11 cellular contexts compared by ENCODE assay signal in the genomic region with DNA sequence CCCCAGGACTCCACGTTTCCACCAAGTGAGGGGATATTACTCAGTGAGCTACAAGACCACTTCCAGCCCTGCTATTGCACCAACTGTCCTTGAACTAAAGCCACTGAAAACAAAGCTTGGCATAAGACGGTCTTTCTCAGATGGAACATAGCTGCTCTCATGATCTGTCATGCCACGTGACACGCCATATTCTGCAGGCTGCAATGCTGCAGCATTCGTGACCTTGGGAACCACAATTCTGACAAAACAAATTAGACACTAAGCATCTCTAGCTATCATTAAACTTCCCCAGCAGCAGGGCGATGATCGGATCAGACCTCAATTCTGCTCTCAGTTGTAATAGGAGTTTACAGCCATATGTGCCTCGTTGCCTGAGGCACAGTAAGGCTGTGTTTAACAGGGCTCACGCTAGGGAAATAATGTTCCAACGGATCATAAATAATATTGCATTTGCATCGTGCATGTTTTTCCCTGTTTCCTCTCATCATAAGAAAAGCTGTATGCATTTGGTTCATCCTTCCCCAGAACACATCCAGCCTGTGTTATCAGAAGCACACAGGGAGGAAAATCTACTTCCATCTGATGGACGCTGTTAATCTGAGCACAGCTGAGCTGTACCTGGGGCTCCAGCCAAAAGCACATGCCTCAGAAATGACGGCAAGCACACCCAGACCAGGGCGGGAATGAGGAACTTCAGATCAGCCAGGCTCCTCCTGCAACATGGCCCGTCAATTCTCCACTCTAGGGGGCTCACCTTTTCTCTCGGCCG. TPM values are rescaled to one million over a fixed set of nuclear protein-coding genes. Genes with fewer than 3 reads are reported as not detected.
A peak's percentile ranks its signal among the peaks of the same experiment; 100 is the strongest.
DNase-seq lines count a peak whose midpoint lies in the region; ATAC-seq, FAIRE-seq and TF ChIP-seq lines count a peak whose summit lies in the region.
"Had no signal": no experiment of that assay in that cellular context is flagged by ENCODE, and none has a peak within 500 bp of the region (broad histone marks: within the 10 kb centered on the region; RNA-seq: fewer than 3 reads in every experiment).

No MANE protein-coding gene starts in this region.

- H3K9me1 ChIP-seq in keratinocyte (ENCODE audit: control insufficient read depth, extremely low read depth, insufficient read depth, low read length) = no peaks in the 10 kb centered on the region

- no peak for TF ChIP-seq RAD21 in Ishikawa (IDR thresholded peaks at IDR 0.05; ENCODE audit: low read depth)

- H3K27ac ChIP-seq in AG04450 (ENCODE audit: low read depth, low read length) (no peak overlapping the region), keratinocyte (ENCODE audit: control insufficient read depth, insufficient read depth, low read length) (no peak overlapping the region)
- no peak overlapping the region for H3K27ac ChIP-seq in CD4-positive, alpha-beta T cell (ENCODE audit: low read depth, low read length)

- no peaks in the 10 kb centered on the region for H3K4me1 Mint-ChIP-seq in CD4-positive, alpha-beta T cell (ENCODE audit: low read depth)

- H3K36me3 Mint-ChIP-seq in CD4-positive, alpha-beta T cell (ENCODE audit: low read depth) = no peaks in the 10 kb centered on the region
- H3K36me3 Mint-ChIP-seq: stimulated activated naive B cell treated with anti-CD40 and anti-IgM and Interleukin-4, amounts not matched to agents 10 μg/mL and 1 μg/mL and 100 μg/mL, for 72 hours had no signal

- H2AFZ ChIP-seq in keratinocyte (ENCODE audit: control insufficient read depth, low read length) = peak overlapping the region; percentile 36

- CTCF ChIA-PET in AG04450 (lab: Charles Lee) = interaction anchor here (1.2 to 3.4 kb wide), 3 partner anchors 12 to 154 kb away, joined by 3 to 25 read pairs (median 4); no protein-coding TSS in a partner anchor
- CTCF ChIA-PET in CD4-positive, alpha-beta T cell (lab: Charles Lee) = no interaction called here

- no peaks in the 10 kb centered on the region for H3K9me3 ChIP-seq in AG04450 (ENCODE audit: control insufficient read depth, insufficient read depth, low read length)
- H3K9me3 ChIP-seq in keratinocyte (ENCODE audit: control insufficient read depth, low read depth, low read length) = no peaks in the 10 kb centered on the region
- H3K9me3 ChIP-seq in CD4-positive, alpha-beta T cell (ENCODE audit: control insufficient read depth, low read length) = no peaks in the 10 kb centered on the region

- H3K27me3 Mint-ChIP-seq in CD4-positive, alpha-beta T cell = peaks cover 30% of the 10 kb centered on the region

- DNase-seq in AG04450 (ENCODE audit: low read depth, low spot score) (peak; percentile 23), amniotic stem cell (lab: John Stamatoyannopoulos, UW) (peak; percentile 7), keratinocyte (ENCODE audit: low read depth, low spot score) (no peak), NCI-H82 treated with DMSO at 0.1 percent for 48 hours (lab: John Stamatoyannopoulos, UW; ENCODE audit: unreplicated experiment) (no peak)
- DNase-seq in CD4-positive, alpha-beta T cell = no peak
- DNase-seq in activated CD8-positive, alpha-beta memory T cell treated with anti-CD3 and anti-CD28 coated beads, Interleukin-2, amount 50 U/mL, for 4 hours = no peak
- DNase-seq: activated CD8-positive, alpha-beta memory T cell treated with anti-CD3 and anti-CD28 coated beads, Interleukin-2, amount 50 U/mL, for 48 hours; stimulated activated naive B cell treated with anti-CD40 and anti-IgM and Interleukin-4, amounts not matched to agents 10 μg/mL and 1 μg/mL and 100 μg/mL, for 72 hours had no signal

- no peak overlapping the region for H3K4me3 ChIP-seq in AG04450 (ENCODE audit: low read depth, low read length)
- H3K4me3 ChIP-seq in keratinocyte (ENCODE audit: control insufficient read depth in 2 of 3, extremely low read depth in 1 of 3, insufficient read depth in 2 of 3, low read depth in 1 of 3, low read length in 3 of 3) = no peak overlapping the region

- ATAC-seq in CD4-positive, alpha-beta T cell (ENCODE audit: poor library complexity) = no peak
- ATAC-seq in GM18870 (IDR thresholded peaks at IDR 0.05; ENCODE audit: unreplicated experiment) = no peak
- ATAC-seq: stimulated activated naive B cell treated with anti-CD40 and anti-IgM and Interleukin-4, amounts not matched to agents 10 μg/mL and 1 μg/mL and 100 μg/mL, for 72 hours had no signal

- no peak overlapping the region for H3K27ac Mint-ChIP-seq in CD4-positive, alpha-beta T cell
- H3K27ac Mint-ChIP-seq: stimulated activated naive B cell treated with anti-CD40 and anti-IgM and Interleukin-4, amounts not matched to agents 10 μg/mL and 1 μg/mL and 100 μg/mL, for 72 hours had no signal

- FAIRE-seq in keratinocyte (lab: Jason Lieb, UNC) = peak; percentile 88

- intact Hi-C loops in CD4-positive, alpha-beta T cell (cut with DNase I, micrococcal nuclease) = no loop called here

- no peaks in the 10 kb centered on the region for H3K36me3 ChIP-seq in keratinocyte (ENCODE audit: control insufficient read depth in 2 of 2, extremely low read depth in 1 of 2, insufficient read depth in 2 of 2, low read length in 2 of 2)

- POLR2A ChIA-PET in AG04450 (lab: Yijun Ruan, JAX) = no interaction called here
- POLR2A ChIA-PET in CD4-positive, alpha-beta T cell (lab: Charles Lee) = no interaction called here

- peaks cover 11% of the 10 kb centered on the region for H3K27me3 ChIP-seq in AG04450 (ENCODE audit: control insufficient read depth, insufficient read depth, low read length)
- H3K27me3 ChIP-seq in keratinocyte (ENCODE audit: control insufficient read depth, extremely low read depth, insufficient read depth, low read length) = peaks cover 28% of the 10 kb centered on the region
- H3K27me3 ChIP-seq in CD4-positive, alpha-beta T cell (ENCODE audit: control insufficient read depth, insufficient read depth, low read length) = peaks cover 9% of the 10 kb centered on the region

- TF ChIP-seq CTCF in AG04450 (IDR thresholded peaks at IDR 0.05; ENCODE audit: low read depth, low read length) (no peak), keratinocyte (optimal IDR thresholded peaks at IDR 0.05 in 1 of 3, IDR thresholded peaks at IDR 0.05 in 1 of 3, conservative IDR thresholded peaks at IDR 0.05 in 1 of 3; ENCODE audit: extremely low read depth in 1 of 3, insufficient read depth in 2 of 3, low read length in 3 of 3) (peak in 1 of 3 experiments; percentile 7)
- TF ChIP-seq CTCF in CD4-positive, alpha-beta T cell (IDR thresholded peaks at IDR 0.05) = no peak

- TF ChIP-seq EP300 in Ishikawa (IDR thresholded peaks at IDR 0.05; ENCODE audit: borderline replicate concordance) = no peak

- H3K9me3 Mint-ChIP-seq in CD4-positive, alpha-beta T cell = no peaks in the 10 kb centered on the region

- H3K79me2 ChIP-seq in keratinocyte (ENCODE audit: control insufficient read depth, insufficient read depth, low read length) = no peaks in the 10 kb centered on the region

- H3K4me2 ChIP-seq in keratinocyte (ENCODE audit: control insufficient read depth, extremely low read depth, insufficient read depth, low read depth, low read length) = no peak overlapping the region

- H3K9ac ChIP-seq in keratinocyte (ENCODE audit: control insufficient read depth, extremely low read depth, insufficient read depth, low read length) = no peak overlapping the region

- dilution Hi-C loops in keratinocyte (cut with MboI; ENCODE audit: extremely low pct_ligation_motif_present, low sequenced_read_pairs) = loop anchor here (25.0 kb wide), 1 partner anchor 152 kb away; no protein-coding TSS in a partner anchor

- H3K4me3 Mint-ChIP-seq in CD4-positive, alpha-beta T cell = no peak overlapping the region
- H3K4me3 Mint-ChIP-seq: stimulated activated naive B cell treated with anti-CD40 and anti-IgM and Interleukin-4, amounts not matched to agents 10 μg/mL and 1 μg/mL and 100 μg/mL, for 72 hours had no signal

- no peaks in the 10 kb centered on the region for H4K20me1 ChIP-seq in keratinocyte (ENCODE audit: control insufficient read depth, extremely low read depth, insufficient read depth, low read length)

- H3K4me1 ChIP-seq in keratinocyte (ENCODE audit: control insufficient read depth, extremely low read depth, insufficient read depth, low read length) = peaks cover 5% of the 10 kb centered on the region

TF ChIP-seq in Ishikawa, 13 proteins besides CTCF, POLR2A, EP300 and RAD21:
- TF ChIP-seq MAX (IDR thresholded peaks at IDR 0.05) = peak; percentile 36; the same call in 1 of the 2 replicates
- no peak for TF ChIP-seq CREB1 (IDR thresholded peaks at IDR 0.05; ENCODE audit: low read depth)
- TF ChIP-seq USF1 (IDR thresholded peaks at IDR 0.05) = peak; percentile 52
TF ChIP-seq in Ishikawa: peak in this region for 2.

RNA-seq across cellular contexts. Expression of gene CNPY1, which starts 38.6 kb away (rescaled TPM):
- not detected in 2 replicates for polyA plus RNA-seq in AG04450 (2011; rRNA removed)
- not detected in 2 replicates for polyA minus RNA-seq in AG04450 (2011; rRNA and poly(A)+ RNA removed)
- not detected in 3 replicates for polyA plus RNA-seq in keratinocyte
- not detected for polyA plus RNA-seq in keratinocyte (2011; ENCODE audit: low read depth)
- not detected in 2 replicates for polyA plus RNA-seq in keratinocyte (2011; cell fraction: cytosol; rRNA removed)
- not detected in 2 replicates for polyA plus RNA-seq in keratinocyte (2011; cell fraction: nucleus; rRNA removed)
- not detected in 2 replicates for polyA plus RNA-seq in keratinocyte (2012; ENCODE audit: low replicate concordance)
- polyA minus RNA-seq in keratinocyte = not detected in 3 replicates
- polyA minus RNA-seq in keratinocyte (2011; cell fraction: cytosol; rRNA and poly(A)+ RNA removed) = not detected
- polyA minus RNA-seq in keratinocyte (2011; cell fraction: nucleus; rRNA and poly(A)+ RNA removed) = not detected in 2 replicates
- total RNA-seq in CD4-positive, alpha-beta T cell = not detected
- total RNA-seq: T-helper 2 cell treated with Interferon-gamma antibody and Interleukin-4, amounts not matched to agents 100 ng/mL and 5 ng/mL, for 36 hours had no signal

RNA-seq across cellular contexts. Expression of gene RBM33, which starts 59.5 kb away (rescaled TPM):
- polyA plus RNA-seq in AG04450 (2011; rRNA removed) (8.3 and 9.5 TPM in 2 replicates), keratinocyte (6.1 to 8.9 TPM (median 6.8 TPM) in 3 replicates)
- polyA minus RNA-seq in AG04450 (2011; rRNA and poly(A)+ RNA removed) = 21.4 and 28.5 TPM in 2 replicates
- polyA plus RNA-seq in keratinocyte (2011; ENCODE audit: low read depth) = 76.2 TPM
- 4.9 and 5.5 TPM in 2 replicates for polyA plus RNA-seq in keratinocyte (2011; cell fraction: cytosol; rRNA removed)
- 36.1 and 36.2 TPM in 2 replicates for polyA plus RNA-seq in keratinocyte (2011; cell fraction: nucleus; rRNA removed)
- polyA plus RNA-seq in keratinocyte (2012; ENCODE audit: low replicate concordance) = 12.6 and 13.8 TPM in 2 replicates
- 8.1 to 21.3 TPM (median 13.2 TPM) in 3 replicates for polyA minus RNA-seq in keratinocyte
- 9.6 TPM for polyA minus RNA-seq in keratinocyte (2011; cell fraction: cytosol; rRNA and poly(A)+ RNA removed)
- polyA minus RNA-seq in keratinocyte (2011; cell fraction: nucleus; rRNA and poly(A)+ RNA removed) = 30.2 and 39.2 TPM in 2 replicates
- total RNA-seq in CD4-positive, alpha-beta T cell = 100 to 1,000 TPM; 178 to 184 TPM

Comparison
In these comparisons a context has a peak if more than half of its experiments do, and no peak if none do; other contexts are left out.
1. DNase-seq: peak in AG04450 (single experiment) and amniotic stem cell (single experiment); none in keratinocyte (single experiment), CD4-positive, alpha-beta T cell (0 of 10), NCI-H82 treated with DMSO at 0.1 percent for 48 hours (single experiment) and activated CD8-positive, alpha-beta memory T cell treated with anti-CD3 and anti-CD28 coated beads, Interleukin-2, amount 50 U/mL, for 4 hours (single experiment).